Comparison of ENCODE assay signal across 13 cellular contexts in the genomic region with DNA sequence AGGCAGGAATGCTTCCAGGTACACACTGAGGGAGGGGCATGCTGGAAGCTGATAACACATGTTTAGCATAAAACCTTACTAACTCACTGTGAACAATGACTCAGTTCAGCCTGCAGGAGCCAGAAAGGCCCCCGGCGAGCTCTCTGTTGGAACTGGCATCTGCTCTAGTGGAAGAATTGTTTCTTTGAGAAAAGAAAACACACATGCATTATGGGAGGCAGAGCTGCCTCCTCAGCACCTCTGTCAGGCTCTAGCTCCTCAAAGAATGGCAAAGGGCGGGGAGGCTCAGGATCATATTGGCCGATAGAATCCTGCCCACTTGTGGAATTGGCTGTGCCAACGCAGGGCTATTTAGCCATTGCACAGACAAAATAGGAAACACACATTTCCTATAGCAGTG.
DNase-seq lines count a peak whose midpoint lies in the region; ATAC-seq and TF ChIP-seq lines count a peak whose summit lies in the region.
"Had no signal": no experiment of that assay in that cellular context is flagged by ENCODE, and none has a peak within 500 bp of the region (broad histone marks: within the 10 kb centered on the region; RNA-seq: fewer than 3 reads in every experiment).

No MANE protein-coding gene starts in this region.

- H3K9me3 ChIP-seq in IMR-90 (ENCODE audit: control insufficient read depth, insufficient read depth, low read length), result no peaks in the 10 kb centered on the region
- H3K9me3 ChIP-seq in lower lobe of right lung, result no peaks in the 10 kb centered on the region
- no peaks in the 10 kb centered on the region for H3K9me3 ChIP-seq in tibial artery

- H2AK5ac ChIP-seq in IMR-90 (ENCODE audit: low read depth, low read length), result no peak overlapping the region

- H2BK120ac ChIP-seq in IMR-90 (ENCODE audit: low read depth, low read length), result no peak overlapping the region

- no peaks in the 10 kb centered on the region for H4K20me1 ChIP-seq in IMR-90 (ENCODE audit: insufficient read depth, low read length)

- H3K23ac ChIP-seq in IMR-90 (ENCODE audit: low read depth, low read length), result no peak overlapping the region

- H3K36me3 ChIP-seq in IMR-90 (ENCODE audit: control insufficient read depth, insufficient read depth, low read length) (no peaks in the 10 kb centered on the region), lower lobe of right lung (no peaks in the 10 kb centered on the region), tibial artery (no peaks in the 10 kb centered on the region)
- H3K36me3 ChIP-seq: heart right ventricle had no signal

- H3K4me3 ChIP-seq in IMR-90 (ENCODE audit: insufficient read depth, low read depth, low read length), result no peak overlapping the region
- no peak overlapping the region for H3K4me3 ChIP-seq in lower lobe of right lung
- no peak overlapping the region for H3K4me3 ChIP-seq in tibial artery
- H3K4me3 ChIP-seq: GM12878, heart right ventricle had no signal

- H3K4me2 ChIP-seq in IMR-90 (ENCODE audit: low read depth, low read length), result no peak overlapping the region

- H2AK9ac ChIP-seq in IMR-90 (replicated peaks; ENCODE audit: low read depth, low read length, poor library complexity), result no peak overlapping the region

- DNase-seq in IMR-90 (peak; percentile 52), dermis blood vessel endothelial cell (peak; percentile 72), lower lobe of right lung (no peak), tibial artery (no peak), NCI-H446 (lab: John Stamatoyannopoulos, UW) (no peak), iPS-NIHi11 (ENCODE audit: low spot score) (no peak)
- DNase-seq in effector CD4-positive, alpha-beta T cell, result no peak
- DNase-seq: activated CD4-positive, CD25-positive, alpha-beta regulatory T cell; central memory CD4-positive, alpha-beta T cell; heart right ventricle; SHP77 treated with DMSO at 0.1 percent for 48 hours had no signal

- H3K4ac ChIP-seq in IMR-90 (ENCODE audit: low read depth, low read length), result no peak overlapping the region

- H4K91ac ChIP-seq in IMR-90 (ENCODE audit: insufficient read depth, low read depth, low read length), result no peak overlapping the region; the same call in 1 of the 2 replicates

- no peak overlapping the region for H2BK20ac ChIP-seq in IMR-90 (ENCODE audit: low read depth, low read length)

- no TSS peak for BruUV-seq in IMR-90 (replicated peaks; lab: Mats Ljungman, UMichigan)

- dilution Hi-C loops in IMR-90 (cut with HindIII; ENCODE audit: low sequenced_read_pairs, unreplicated experiment), result no loop called here

- H2BK15ac ChIP-seq in IMR-90 (ENCODE audit: low read depth, low read length), result no peak overlapping the region

- H3K14ac ChIP-seq in IMR-90 (replicated peaks; ENCODE audit: low read depth, low read length), result no peak overlapping the region

- TF ChIP-seq CTCF in IMR-90 (conservative IDR thresholded peaks at IDR 0.05; ENCODE audit: low read depth, low read length), result no peak
- peak; percentile 25 for TF ChIP-seq CTCF in lower lobe of right lung (IDR thresholded peaks at IDR 0.05)
- peak; percentile 25 to 36 for TF ChIP-seq CTCF in tibial artery (IDR thresholded peaks at IDR 0.05)

- H3K9ac ChIP-seq in IMR-90 (ENCODE audit: low read depth, low read length), result no peak overlapping the region

- H3K4me1 ChIP-seq in IMR-90 (ENCODE audit: control insufficient read depth, insufficient read depth, low read length), result peaks cover 7% of the 10 kb centered on the region
- H3K4me1 ChIP-seq in lower lobe of right lung, result peaks cover 17% of the 10 kb centered on the region
- H3K4me1 ChIP-seq in tibial artery, result peaks cover 0 to 19% (median 8%) of the 10 kb centered on the region in 4 donors

- H3K18ac ChIP-seq in IMR-90 (ENCODE audit: low read depth, low read length), result no peak overlapping the region

- H3K27ac ChIP-seq in IMR-90 (ENCODE audit: insufficient read depth, low read length), result no peak overlapping the region
- peak overlapping the region; percentile 6 for H3K27ac ChIP-seq in lower lobe of right lung
- H3K27ac ChIP-seq in tibial artery, result no peak overlapping the region

- H3K56ac ChIP-seq in IMR-90 (ENCODE audit: extremely low read depth, insufficient read depth, low read length), result no peak overlapping the region

- H2AFZ ChIP-seq in IMR-90 (replicated peaks; ENCODE audit: low read length, poor library complexity), result peak overlapping the region; percentile 47

- no CpG with 5 or more reads among the region's 5 CpGs for WGBS in IMR-90 (ENCODE audit: extremely low coverage in 2 of 2, insufficient read length in 1 of 2), 2 experiments

- peaks cover 3% of the 10 kb centered on the region; the same call in 1 of the 2 replicates for H3K9me1 ChIP-seq in IMR-90 (ENCODE audit: insufficient read depth, low read length)

- no peaks in the 10 kb centered on the region for H3K79me1 ChIP-seq in IMR-90 (ENCODE audit: low read depth in 1 of 2, low read length in 2 of 2)

- CTCF ChIA-PET in IMR-90 (lab: Yijun Ruan, JAX), result interaction anchor here (0.6 kb wide), 1 partner anchor 85 kb away, joined by 3 read pairs; no protein-coding TSS in a partner anchor

- peaks cover 14% of the 10 kb centered on the region; the same call in 1 of the 2 replicates for H3K27me3 ChIP-seq in IMR-90 (ENCODE audit: control insufficient read depth, insufficient read depth, low read length)
- H3K27me3 ChIP-seq in lower lobe of right lung (ENCODE audit: low read depth), result no peaks in the 10 kb centered on the region
- no peaks in the 10 kb centered on the region for H3K27me3 ChIP-seq in tibial artery
- H3K27me3 ChIP-seq: heart right ventricle had no signal

- H2BK5ac ChIP-seq in IMR-90 (ENCODE audit: low read depth, low read length, poor library complexity, severe bottlenecking), result no peak overlapping the region

- H4K8ac ChIP-seq in IMR-90 (ENCODE audit: low read depth in 2 of 2, low read length in 2 of 2), result no peak overlapping the region

- H4K5ac ChIP-seq in IMR-90 (ENCODE audit: low read depth, low read length), result no peak overlapping the region

- TF ChIP-seq POLR2A in IMR-90 (IDR thresholded peaks at IDR 0.05; ENCODE audit: low read depth, low read length), result no peak

- POLR2A ChIA-PET in IMR-90 (lab: Charles Lee; ENCODE audit: unreplicated experiment), result interaction anchor here (0.6 kb wide), 1 partner anchor 398 kb away, joined by 4 read pairs; the partner anchor contains the start of gene ZNF32

- no peak for TF ChIP-seq RAD21 in IMR-90 (IDR thresholded peaks at IDR 0.05; ENCODE audit: low read length)

- peak; percentile 70 for ATAC-seq in IMR-90 (ENCODE audit: low read depth)
- peak in 1 of 2 donors; percentile 9 for ATAC-seq in lower lobe of right lung
- no peak for ATAC-seq in GM21360 (IDR thresholded peaks at IDR 0.05; ENCODE audit: unreplicated experiment)
- ATAC-seq: GM12878 had no signal

- intact Hi-C loops in IMR-90 (cut with micrococcal nuclease), result loop anchor here (1.0 kb wide), 1 partner anchor 356 kb away; no protein-coding TSS in a partner anchor
- intact Hi-C loops in lower lobe of right lung (cut with DNase I), result no loop called here
- intact Hi-C loops in tibial artery (cut with DNase I; ENCODE audit: low total_unique reads), result loop anchor here (10.0 kb wide), 1 partner anchor 352 kb away; no protein-coding TSS in a partner anchor

- in situ Hi-C loops in IMR-90 (cut with MboI; ENCODE audit: low sequenced_read_pairs), result no loop called here

TF ChIP-seq in IMR-90, 13 proteins besides CTCF, POLR2A, EP300 and RAD21:
- TF ChIP-seq FOS (IDR thresholded peaks at IDR 0.05; ENCODE audit: low read depth, low read length) (no peak), CEBPB (IDR thresholded peaks at IDR 0.05; ENCODE audit: low read depth, low read length) (no peak), ELK1 (IDR thresholded peaks at IDR 0.05; ENCODE audit: borderline replicate concordance, low read depth, low read length) (no peak), MAZ (IDR thresholded peaks at IDR 0.05; ENCODE audit: borderline replicate concordance, low read depth, low read length) (no peak), RFX5 (IDR thresholded peaks at IDR 0.05; ENCODE audit: low read depth, low read length) (no peak), MAFK (IDR thresholded peaks at IDR 0.05; ENCODE audit: low read depth, low read length) (no peak), SMC3 (IDR thresholded peaks at IDR 0.05; ENCODE audit: low read depth, low read length) (no peak), MXI1 (IDR thresholded peaks at IDR 0.05; ENCODE audit: borderline replicate concordance, low read depth, low read length) (no peak)
- TF ChIP-seq, protein P1, sequence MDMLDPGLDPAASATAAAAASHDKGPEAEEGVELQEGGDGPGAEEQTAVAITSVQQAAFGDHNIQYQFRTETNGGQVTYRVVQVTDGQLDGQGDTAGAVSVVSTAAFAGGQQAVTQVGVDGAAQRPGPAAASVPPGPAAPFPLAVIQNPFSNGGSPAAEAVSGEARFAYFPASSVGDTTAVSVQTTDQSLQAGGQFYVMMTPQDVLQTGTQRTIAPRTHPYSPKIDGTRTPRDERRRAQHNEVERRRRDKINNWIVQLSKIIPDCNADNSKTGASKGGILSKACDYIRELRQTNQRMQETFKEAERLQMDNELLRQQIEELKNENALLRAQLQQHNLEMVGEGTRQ (IDR thresholded peaks at IDR 0.05; ENCODE audit: low read depth, low read length), result no peak

Comparison
In these comparisons a context has a peak if more than half of its experiments do, and no peak if none do; other contexts are left out.
1. DNase-seq: peak in IMR-90 (single experiment) and dermis blood vessel endothelial cell (single experiment); none in lower lobe of right lung (single experiment), tibial artery (0 of 2), NCI-H446 (0 of 2), iPS-NIHi11 (single experiment) and effector CD4-positive, alpha-beta T cell (single experiment).